ENCODE assay signal across 13 cellular contexts in genomic region chr3:188397766-188398705, GRCh38.
A peak's percentile ranks its signal among the peaks of the same experiment; 100 is the strongest.
DNase-seq lines count a peak whose midpoint lies in the region; ATAC-seq and TF ChIP-seq lines count a peak whose summit lies in the region.
"Had no signal": no experiment of that assay in that cellular context is flagged by ENCODE, and none has a peak within 500 bp of the region (broad histone marks: within the 10 kb centered on the region; RNA-seq: fewer than 3 reads in every experiment).

No MANE protein-coding gene starts in this region.

- TF ChIP-seq EP300 in stomach (IDR thresholded peaks at IDR 0.05) = no peak

- H3K36me3 Mint-ChIP-seq in activated T-cell treated with anti-CD3 and anti-CD28 coated beads, Interleukin-2, amount 50 U/mL, for 4 hours (ENCODE audit: insufficient read depth) = peaks cover 10% of the 10 kb centered on the region

- 66 to 75% (median 68%) methylated on average over 12 of the region's 12 CpGs for WGBS in adrenal gland, 4 donors
- 54 to 75% (median 62%) methylated on average over 12 of the region's 12 CpGs for WGBS in stomach, 5 donors

- peaks cover 59% of the 10 kb centered on the region for H3K4me1 Mint-ChIP-seq in activated T-cell treated with anti-CD3 and anti-CD28 coated beads, Interleukin-2, amount 50 U/mL, for 4 hours (ENCODE audit: low read depth)

- H3K36me3 ChIP-seq in adrenal gland (replicated peaks in 1 of 2) (no peaks in the 10 kb centered on the region), stomach (peaks cover 0 to 3% (median 0%) of the 10 kb centered on the region in 4 donors)

- intact Hi-C loops in adrenal gland (cut with DNase I) (loop anchor here in 1 of 2 donors (10.0 kb wide), 1 partner anchor 103 kb away; no protein-coding TSS in a partner anchor), stomach (cut with DNase I; ENCODE audit: low total_unique reads) (no loop called here)

- no peak for DNase-seq in activated T-cell treated with anti-CD3 and anti-CD28 coated beads, Interleukin-2, amount 50 U/mL, for 4 hours
- DNase-seq in activated T-cell treated with anti-CD3 and anti-CD28 coated beads, Interleukin-2, amount 50 U/mL, for 1 hour = no peak
- DNase-seq in adrenal gland = peak in 2 of 7 donors; percentile 16 to 33
- DNase-seq in left lobe of liver (ENCODE audit: low spot score) = peak; percentile 48
- no peak for DNase-seq in stomach
- DNase-seq in putamen (ENCODE audit: low spot score) = no peak
- no peak for DNase-seq in stimulated activated CD4-positive, alpha-beta T cell treated with anti-CD3 and anti-CD28 coated beads, Interleukin-2, amount 100 ng/mL, for 24 hours
- DNase-seq: foreskin fibroblast, H7, mesendoderm, NCI-H526, retina had no signal

- H3K27me3 ChIP-seq in adrenal gland (no peaks in the 10 kb centered on the region), stomach (no peaks in the 10 kb centered on the region)

- H3K9me3 ChIP-seq in adrenal gland (replicated peaks in 1 of 3) = no peaks in the 10 kb centered on the region
- no peaks in the 10 kb centered on the region for H3K9me3 ChIP-seq in stomach

- H3K4me3 Mint-ChIP-seq in activated T-cell treated with anti-CD3 and anti-CD28 coated beads, Interleukin-2, amount 50 U/mL, for 4 hours = peak overlapping the region; percentile 64

- H3K27ac ChIP-seq in adrenal gland (peak overlapping the region; percentile 73 to 91 (median 88)), stomach (peak overlapping the region in 4 of 5 donors; percentile 42 to 72 (median 58))

- H3K4me1 ChIP-seq in adrenal gland (replicated peaks in 1 of 2) = peaks cover 16 to 46% of the 10 kb centered on the region in 2 donors
- H3K4me1 ChIP-seq in stomach = peaks cover 30 to 82% (median 55%) of the 10 kb centered on the region in 4 donors

- peaks cover 10% of the 10 kb centered on the region for H3K9me3 Mint-ChIP-seq in activated T-cell treated with anti-CD3 and anti-CD28 coated beads, Interleukin-2, amount 50 U/mL, for 4 hours

- H3K27me3 Mint-ChIP-seq in activated T-cell treated with anti-CD3 and anti-CD28 coated beads, Interleukin-2, amount 50 U/mL, for 4 hours (ENCODE audit: low read depth) = no peaks in the 10 kb centered on the region

- no peak for TF ChIP-seq POLR2A in adrenal gland (IDR thresholded peaks at IDR 0.05)
- TF ChIP-seq POLR2A in stomach (IDR thresholded peaks at IDR 0.05) = no peak

- ATAC-seq in activated T-cell treated with anti-CD3 and anti-CD28 coated beads, Interleukin-2, amount 50 U/mL, for 4 hours = no peak
- peak; percentile 31 for ATAC-seq in left lobe of liver
- no peak for ATAC-seq in GM21528 (IDR thresholded peaks at IDR 0.05; ENCODE audit: low FRiP score, unreplicated experiment)

- TF ChIP-seq CTCF in adrenal gland (IDR thresholded peaks at IDR 0.05) (no peak), stomach (IDR thresholded peaks at IDR 0.05) (no peak)

- H3K4me3 ChIP-seq in adrenal gland (peak overlapping the region in 2 of 4 donors; percentile 2 to 39), stomach (peak overlapping the region in 3 of 4 donors; percentile 1 to 14 (median 7))
